ENCODE assay signal across 23 cellular contexts in the genomic region with DNA sequence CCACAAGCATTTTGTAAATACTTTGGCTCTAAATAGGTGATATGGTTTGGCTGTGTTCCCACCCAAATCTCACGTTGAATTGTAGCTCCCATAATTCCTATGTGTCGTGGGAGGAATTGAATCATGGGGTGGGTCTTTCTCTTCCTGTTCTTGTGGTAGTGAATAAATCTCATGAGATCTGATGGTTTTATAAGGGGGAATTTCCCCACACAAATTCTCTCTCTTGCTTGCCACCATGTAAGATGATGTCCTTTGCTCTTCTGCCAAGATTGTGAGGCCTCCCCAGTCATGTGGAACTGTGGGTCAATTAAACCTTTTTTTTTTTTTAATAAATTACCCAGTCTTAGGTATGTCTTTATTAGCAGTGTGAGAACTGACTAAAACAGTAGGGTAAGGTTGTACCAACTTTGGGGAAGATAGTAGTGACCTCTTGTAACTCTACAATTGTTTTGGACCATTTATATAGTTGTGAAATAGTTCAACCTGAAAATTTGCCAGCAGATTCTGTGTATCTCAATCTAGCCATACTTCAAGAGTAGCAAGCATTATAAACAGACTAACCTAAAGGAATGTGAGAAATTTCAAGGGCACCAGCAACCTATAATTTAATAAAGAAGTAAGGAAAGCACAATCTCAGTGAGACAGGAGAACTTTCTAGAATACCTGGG.
"Had no signal": no experiment of that assay in that cellular context is flagged by ENCODE, and none has a peak within 500 bp of the region (broad histone marks: within the 10 kb centered on the region; RNA-seq: fewer than 3 reads in every experiment).

No MANE protein-coding gene starts in this region.

- H3K4me3 Mint-ChIP-seq: activated CD8-positive, alpha-beta T cell treated with anti-CD3 and anti-CD28 coated beads, Interleukin-2, amount 10 ng/mL, durations not matched to agents 7 days and 5 days; dendritic cell treated with granulocyte-macrophage colony-stimulating factor and Interleukin-4, amounts not matched to agents 40 ng/mL and 50 ng/mL, for 4 days; naive thymus-derived CD4-positive, alpha-beta T cell; WTC11 had no signal

- H3K4me2 ChIP-seq: hepatocyte had no signal

- H3K27me3 ChIP-seq: hepatocyte, transverse colon had no signal

- H3K4me1 Mint-ChIP-seq: naive thymus-derived CD4-positive, alpha-beta T cell had no signal

- H3K36me3 Mint-ChIP-seq: activated naive CD4-positive, alpha-beta T cell treated with anti-CD3 and anti-CD28 coated beads, Interleukin-2, amount 50 U/mL, for 72 hours; naive thymus-derived CD4-positive, alpha-beta T cell had no signal

- H3K4me1 ChIP-seq: transverse colon had no signal

- ATAC-seq: activated CD8-positive, alpha-beta T cell treated with anti-CD3 and anti-CD28 coated beads, Interleukin-2, amount 10 ng/mL, durations not matched to agents 7 days and 5 days; activated naive CD4-positive, alpha-beta T cell treated with anti-CD3 and anti-CD28 coated beads, Interleukin-2, amount 50 U/mL, for 72 hours; left colon; naive thymus-derived CD4-positive, alpha-beta T cell; WTC11 had no signal

- H3K27ac ChIP-seq: epithelial cell of prostate, hepatocyte, transverse colon had no signal

- H3K79me2 ChIP-seq: hepatocyte had no signal

- H2AFZ ChIP-seq: hepatocyte had no signal

- H3K9me3 ChIP-seq: transverse colon had no signal

- H3K4me3 ChIP-seq: hepatocyte, transverse colon had no signal

- H3K27ac Mint-ChIP-seq: activated CD8-positive, alpha-beta T cell treated with anti-CD3 and anti-CD28 coated beads, Interleukin-2, amount 10 ng/mL, durations not matched to agents 7 days and 5 days; activated naive CD4-positive, alpha-beta T cell treated with anti-CD3 and anti-CD28 coated beads, Interleukin-2, amount 50 U/mL, for 72 hours; dendritic cell treated with granulocyte-macrophage colony-stimulating factor and Interleukin-4, amounts not matched to agents 40 ng/mL and 50 ng/mL, for 4 days; naive thymus-derived CD4-positive, alpha-beta T cell; WTC11 had no signal

- H3K36me3 ChIP-seq: transverse colon had no signal

- H3K27me3 Mint-ChIP-seq: dendritic cell treated with granulocyte-macrophage colony-stimulating factor and Interleukin-4, amounts not matched to agents 40 ng/mL and 50 ng/mL, for 4 days; naive thymus-derived CD4-positive, alpha-beta T cell had no signal

- DNase-seq: activated CD4-positive, alpha-beta T cell treated with anti-CD3 and anti-CD28 coated beads for 48 hours; activated CD8-positive, alpha-beta memory T cell treated with anti-CD3 and anti-CD28 coated beads, Interleukin-2, amount 50 U/mL, for 4 hours; activated CD8-positive, alpha-beta T cell treated with anti-CD3 and anti-CD28 coated beads, Interleukin-2, amount 10 ng/mL, durations not matched to agents 7 days and 5 days; activated effector memory CD4-positive, alpha-beta T cell treated with anti-CD3 and anti-CD28 coated beads, Interleukin-2, amount 50 U/mL, for 16 hours; activated T-cell treated with anti-CD3 and anti-CD28 coated beads, Interleukin-2, amount 50 U/mL, for 48 hours; amniotic stem cell; cerebellar nuclear complex; left colon; mammary epithelial cell; naive thymus-derived CD4-positive, alpha-beta T cell; retina; small intestine; stimulated activated CD4-positive, alpha-beta T cell treated with anti-CD3 and anti-CD28 coated beads, Interleukin-4, amount 100 ng/mL, for 4 hours; stimulated activated CD8-positive, alpha-beta memory T cell treated with anti-CD3 and anti-CD28 coated beads, Interleukin-4, amount 100 ng/mL, for 48 hours; stimulated activated naive CD4-positive, alpha-beta T cell treated with Interleukin-2 at 50 U/mL for 16 hours; substantia nigra; SW 1271; transverse colon had no signal
